Comparison of ENCODE assay signal across 8 cellular contexts in genomic region chr2:231387904-231388724, GRCh38. TPM values are rescaled to one million over a fixed set of nuclear protein-coding genes. Genes with fewer than 3 reads are reported as not detected.
A peak's percentile ranks its signal among the peaks of the same experiment; 100 is the strongest.
DNase-seq lines count a peak whose midpoint lies in the region; ATAC-seq and TF ChIP-seq lines count a peak whose summit lies in the region.

No MANE protein-coding gene starts in this region.

- H3K36me3 ChIP-seq in osteoblast (ENCODE audit: insufficient read depth, low read length) = no peaks in the 10 kb centered on the region

- DNase-seq in ELF-1 (ENCODE audit: low read depth, low spot score) (peak; percentile 41), SK-N-DZ (ENCODE audit: low spot score) (peak; percentile 42), foreskin keratinocyte (no peak), osteoblast (ENCODE audit: insufficient read length, low spot score, missing footprints) (peak; percentile 96), GM10266 (ENCODE audit: extremely low spot score) (no peak)
- no peak for DNase-seq in stimulated activated CD4-positive, alpha-beta T cell treated with anti-CD3 and anti-CD28 coated beads, Interleukin-15, amount 100 ng/mL, for 24 hours

- H3K4me1 ChIP-seq in foreskin keratinocyte (no peaks in the 10 kb centered on the region), osteoblast (ENCODE audit: insufficient read depth, low read length) (peaks cover 20% of the 10 kb centered on the region)

- ATAC-seq in foreskin keratinocyte = peak; percentile 60
- no peak for ATAC-seq in HG02571 (IDR thresholded peaks at IDR 0.05; ENCODE audit: unreplicated experiment)
- no peak for ATAC-seq in HG03442 (IDR thresholded peaks at IDR 0.05; ENCODE audit: unreplicated experiment)

- H3K4me2 ChIP-seq in osteoblast (ENCODE audit: insufficient read depth, low read length) = peak overlapping the region; percentile 24

- H4K20me1 ChIP-seq in osteoblast (ENCODE audit: insufficient read depth, low read length) = no peaks in the 10 kb centered on the region

- TF ChIP-seq CTCF in foreskin keratinocyte (conservative IDR thresholded peaks at IDR 0.05) (no peak), osteoblast (IDR thresholded peaks at IDR 0.05; ENCODE audit: extremely low read depth, low read depth, low read length) (no peak), GM10266 (IDR thresholded peaks at IDR 0.05; ENCODE audit: control insufficient read depth, insufficient read depth, low read depth, missing control alignments) (no peak)

- H3K79me2 ChIP-seq in osteoblast (ENCODE audit: insufficient read depth, low read length) = no peaks in the 10 kb centered on the region

- no peak overlapping the region for H3K4me3 ChIP-seq in osteoblast (ENCODE audit: insufficient read depth, low read length)

- H2AFZ ChIP-seq in osteoblast (ENCODE audit: low read length) = peak overlapping the region; percentile 62

- peaks cover 8% of the 10 kb centered on the region for H3K9me3 ChIP-seq in osteoblast (ENCODE audit: low read depth, low read length)

- H3K27ac ChIP-seq in foreskin keratinocyte (no peak overlapping the region), osteoblast (ENCODE audit: low read depth, low read length) (peak overlapping the region; percentile 24)

- H3K27me3 ChIP-seq in foreskin keratinocyte (no peaks in the 10 kb centered on the region), osteoblast (ENCODE audit: insufficient read depth, low read length) (no peaks in the 10 kb centered on the region)

RNA-seq across cellular contexts. Expression of gene B3GNT7, which starts 7.4 kb away (rescaled TPM):
- polyA plus RNA-seq in SK-N-DZ (2014; cell fraction: cytosol; rRNA removed) = 0.24 TPM in 1 of 2 replicates, not detected in the other
- 0.07 TPM in 1 of 2 replicates, not detected in the other for polyA plus RNA-seq in SK-N-DZ (2014; cell fraction: nucleus; rRNA removed)
- total RNA-seq in foreskin keratinocyte (0.07 and 0.10 TPM in 2 replicates), osteoblast (0.29 and 0.72 TPM in 2 replicates)
- 0.07 and 0.08 TPM in 2 replicates for polyA plus RNA-seq in foreskin keratinocyte

Comparison
In these comparisons a context has a peak if more than half of its experiments do, and no peak if none do; other contexts are left out.
1. DNase-seq: peak in ELF-1 (single experiment), SK-N-DZ (single experiment) and osteoblast (single experiment); none in foreskin keratinocyte (0 of 2), GM10266 (single experiment) and stimulated activated CD4-positive, alpha-beta T cell treated with anti-CD3 and anti-CD28 coated beads, Interleukin-15, amount 100 ng/mL, for 24 hours (single experiment).